In the genomic region with DNA sequence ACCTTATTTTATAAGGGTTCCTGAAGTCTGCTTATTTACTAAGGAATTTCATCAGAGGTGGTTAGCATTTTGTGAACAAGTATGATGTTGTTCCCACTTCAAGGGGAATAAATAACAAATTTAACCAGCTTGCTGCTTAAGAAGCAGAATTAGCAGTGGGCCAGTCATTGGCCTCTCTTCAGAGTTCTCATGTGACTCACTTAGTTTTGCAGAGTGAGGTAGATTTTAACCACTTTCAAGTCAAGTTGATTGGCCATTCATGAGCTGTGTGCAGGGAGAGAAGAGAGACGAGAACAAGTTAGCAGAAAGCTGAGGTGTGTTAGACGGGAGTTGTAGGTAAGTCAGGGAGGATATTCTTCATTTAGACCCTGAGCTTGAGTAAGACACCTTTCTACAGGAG, we compare ENCODE assay signal across 9 cellular contexts. TPM values are rescaled to one million over a fixed set of nuclear protein-coding genes. Genes with fewer than 3 reads are reported as not detected.
DNase-seq lines count a peak whose midpoint lies in the region; ATAC-seq, FAIRE-seq and TF ChIP-seq lines count a peak whose summit lies in the region.
"Had no signal": no experiment of that assay in that cellular context is flagged by ENCODE, and none has a peak within 500 bp of the region (broad histone marks: within the 10 kb centered on the region; RNA-seq: fewer than 3 reads in every experiment).

No MANE protein-coding gene starts in this region.

- H3K18ac ChIP-seq in IMR-90 (ENCODE audit: low read depth, low read length): no peak overlapping the region

- TF ChIP-seq EP300 in HepG2 (IDR thresholded peaks at IDR 0.05; ENCODE audit: low read depth in 2 of 2, low read length in 2 of 2): no peak
- TF ChIP-seq EP300 in HepG2 (CRISPR knock-in tag; IDR thresholded peaks at IDR 0.05; ENCODE audit: borderline replicate concordance): no peak

- 75% methylated on average over 2 of the region's 2 CpGs; no CpG with 5 or more reads in 1 of the 2 experiments for WGBS in IMR-90 (ENCODE audit: extremely low coverage in 2 of 2, insufficient read length in 1 of 2), 2 experiments
- WGBS in HepG2 (ENCODE audit: low lambda C conversion rate): 97% methylated on average over 2 of the region's 2 CpGs

- H3K79me2 ChIP-seq in HepG2 (ENCODE audit: insufficient read depth, low read length): peaks cover 99% of the 10 kb centered on the region

- H3K79me1 ChIP-seq in IMR-90 (ENCODE audit: low read depth in 1 of 2, low read length in 2 of 2): peaks cover 14 to 76% of the 10 kb centered on the region in 2 experiments; a peak in 3 of 4 replicates

- DNase-seq in CD8-positive, alpha-beta T cell: no peak
- DNase-seq in IMR-90 (peak; percentile 63), BE2C (no peak), NCI-H1436 (lab: John Stamatoyannopoulos, UW) (no peak), HepG2 (ENCODE audit: low spot score) (no peak)
- DNase-seq in activated naive CD8-positive, alpha-beta T cell treated with anti-CD3 and anti-CD28 coated beads, Interleukin-2, amount 10 ng/mL, durations not matched to agents 7 days and 5 days: no peak
- DNase-seq in naive thymus-derived CD4-positive, alpha-beta T cell: no peak
- no peak for DNase-seq in activated CD4-positive, alpha-beta T cell treated with anti-CD3 and anti-CD28 coated beads for 4 hours
- DNase-seq: NCI-H1092 had no signal

- H2AFZ ChIP-seq in IMR-90 (replicated peaks; ENCODE audit: low read length, poor library complexity) (no peak overlapping the region), HepG2 (ENCODE audit: low read length) (no peak overlapping the region)

- H3K27ac Mint-ChIP-seq in CD8-positive, alpha-beta T cell: peak overlapping the region; percentile 43
- H3K27ac Mint-ChIP-seq in activated naive CD8-positive, alpha-beta T cell treated with anti-CD3 and anti-CD28 coated beads, Interleukin-2, amount 10 ng/mL, durations not matched to agents 7 days and 5 days: peak overlapping the region; percentile 54
- H3K27ac Mint-ChIP-seq in naive thymus-derived CD4-positive, alpha-beta T cell: peak overlapping the region; percentile 12 to 94 (median 80)

- H3K4ac ChIP-seq in IMR-90 (ENCODE audit: low read depth, low read length): no peak overlapping the region; the same call in 1 of the 2 replicates

- H4K8ac ChIP-seq in IMR-90 (ENCODE audit: low read depth in 2 of 2, low read length in 2 of 2): no peak overlapping the region

- H3K27me3 ChIP-seq in CD8-positive, alpha-beta T cell (ENCODE audit: insufficient read depth, low read length): no peaks in the 10 kb centered on the region
- H3K27me3 ChIP-seq in IMR-90 (ENCODE audit: control insufficient read depth, insufficient read depth, low read length) (no peaks in the 10 kb centered on the region), BE2C (no peaks in the 10 kb centered on the region), HepG2 (ENCODE audit: control insufficient read depth in 1 of 2, insufficient read depth in 2 of 2, low read length in 2 of 2) (no peaks in the 10 kb centered on the region)
- no peaks in the 10 kb centered on the region for H3K27me3 ChIP-seq in naive thymus-derived CD4-positive, alpha-beta T cell (ENCODE audit: control insufficient read depth in 2 of 2, insufficient read depth in 2 of 2, low read length in 2 of 2)

- H3K4me2 ChIP-seq in IMR-90 (ENCODE audit: low read depth, low read length) (no peak overlapping the region), HepG2 (ENCODE audit: low read depth, low read length) (no peak overlapping the region)

- no peaks in the 10 kb centered on the region for H3K36me3 Mint-ChIP-seq in CD8-positive, alpha-beta T cell
- H3K36me3 Mint-ChIP-seq in activated naive CD8-positive, alpha-beta T cell treated with anti-CD3 and anti-CD28 coated beads, Interleukin-2, amount 10 ng/mL, durations not matched to agents 7 days and 5 days: peaks cover 24% of the 10 kb centered on the region
- peaks cover 0 to 23% (median 0%) of the 10 kb centered on the region in 5 donors for H3K36me3 Mint-ChIP-seq in naive thymus-derived CD4-positive, alpha-beta T cell

- TF ChIP-seq CTCF in CD8-positive, alpha-beta T cell (IDR thresholded peaks at IDR 0.05): no peak
- TF ChIP-seq CTCF in IMR-90 (conservative IDR thresholded peaks at IDR 0.05; ENCODE audit: low read depth, low read length): no peak
- no peak for TF ChIP-seq CTCF in BE2C (IDR thresholded peaks at IDR 0.05; ENCODE audit: low read depth, low read length)
- no peak for TF ChIP-seq CTCF in HepG2 (CRISPR knock-in tag; IDR thresholded peaks at IDR 0.05)

- H3K9ac ChIP-seq in IMR-90 (ENCODE audit: low read depth, low read length) (no peak overlapping the region), HepG2 (ENCODE audit: insufficient read depth, low read depth, low read length) (no peak overlapping the region)

- no peak overlapping the region for H3K27ac ChIP-seq in CD8-positive, alpha-beta T cell (ENCODE audit: low read depth, low read length)
- no peak overlapping the region for H3K27ac ChIP-seq in IMR-90 (ENCODE audit: insufficient read depth, low read length)
- peak overlapping the region; percentile 3 for H3K27ac ChIP-seq in naive thymus-derived CD4-positive, alpha-beta T cell (ENCODE audit: low read depth, low read length)
- H3K27ac ChIP-seq in HepG2 (ENCODE audit: extremely low read length, insufficient read depth, low read length): no peak overlapping the region

- no peak overlapping the region for H4K91ac ChIP-seq in IMR-90 (ENCODE audit: insufficient read depth, low read depth, low read length)

- ATAC-seq in CD8-positive, alpha-beta T cell: peak; percentile 18
- peak; percentile 40; the same call in 1 of the 2 replicates for ATAC-seq in IMR-90 (ENCODE audit: low read depth)
- no peak for ATAC-seq in activated naive CD8-positive, alpha-beta T cell treated with anti-CD3 and anti-CD28 coated beads, Interleukin-2, amount 10 ng/mL, durations not matched to agents 7 days and 5 days (ENCODE audit: low read depth)
- no peak for ATAC-seq in naive thymus-derived CD4-positive, alpha-beta T cell
- ATAC-seq in HepG2: no peak

- no peak overlapping the region for H2BK5ac ChIP-seq in IMR-90 (ENCODE audit: low read depth, low read length, poor library complexity, severe bottlenecking)

- peak overlapping the region; percentile 23; the same call in 1 of the 2 replicates for H3K23ac ChIP-seq in IMR-90 (ENCODE audit: low read depth, low read length)

- dilution Hi-C loops in IMR-90 (cut with HindIII; ENCODE audit: low sequenced_read_pairs, unreplicated experiment): no loop called here

- BruUV-seq in IMR-90 (replicated peaks; lab: Mats Ljungman, UMichigan) (no TSS peak), HepG2 (replicated peaks; lab: Mats Ljungman, UMichigan) (no TSS peak)

- H3K27me3 Mint-ChIP-seq in CD8-positive, alpha-beta T cell (ENCODE audit: low read depth): no peaks in the 10 kb centered on the region
- H3K27me3 Mint-ChIP-seq in activated naive CD8-positive, alpha-beta T cell treated with anti-CD3 and anti-CD28 coated beads, Interleukin-2, amount 10 ng/mL, durations not matched to agents 7 days and 5 days: no peaks in the 10 kb centered on the region
- H3K27me3 Mint-ChIP-seq in naive thymus-derived CD4-positive, alpha-beta T cell: no peaks in the 10 kb centered on the region

- no peak for TF ChIP-seq POLR2A in IMR-90 (IDR thresholded peaks at IDR 0.05; ENCODE audit: low read depth, low read length)
- TF ChIP-seq POLR2A in HepG2 (IDR thresholded peaks at IDR 0.05; ENCODE audit: insufficient read depth in 1 of 2, low read depth in 2 of 2, low read length in 2 of 2): no peak

- no peak overlapping the region for H3K14ac ChIP-seq in IMR-90 (replicated peaks; ENCODE audit: low read depth, low read length)

- no peak overlapping the region for H2BK120ac ChIP-seq in IMR-90 (ENCODE audit: low read depth, low read length)

- H3K4me3 Mint-ChIP-seq in CD8-positive, alpha-beta T cell: peak overlapping the region; percentile 2
- H3K4me3 Mint-ChIP-seq in activated naive CD8-positive, alpha-beta T cell treated with anti-CD3 and anti-CD28 coated beads, Interleukin-2, amount 10 ng/mL, durations not matched to agents 7 days and 5 days: peak overlapping the region; percentile 44
- peak overlapping the region in 9 of 10 donors; percentile 4 to 93 (median 46) for H3K4me3 Mint-ChIP-seq in naive thymus-derived CD4-positive, alpha-beta T cell

- no peak overlapping the region for H2BK20ac ChIP-seq in IMR-90 (ENCODE audit: low read depth, low read length)

- FAIRE-seq in HepG2 (lab: Jason Lieb, UNC): no peak

- H3K36me3 ChIP-seq in CD8-positive, alpha-beta T cell (ENCODE audit: insufficient read depth, low read length): no peaks in the 10 kb centered on the region
- H3K36me3 ChIP-seq in IMR-90 (ENCODE audit: control insufficient read depth, insufficient read depth, low read length) (peaks cover 8% of the 10 kb centered on the region), BE2C (peaks cover 22% of the 10 kb centered on the region), HepG2 (replicated peaks in 1 of 2; ENCODE audit: control insufficient read depth in 1 of 2, insufficient read depth in 2 of 2, low read length in 2 of 2) (peaks cover 1 to 10% of the 10 kb centered on the region in 2 experiments; a peak in 3 of 5 replicates)
- no peaks in the 10 kb centered on the region for H3K36me3 ChIP-seq in naive thymus-derived CD4-positive, alpha-beta T cell (ENCODE audit: control insufficient read depth in 2 of 3, insufficient read depth in 3 of 3, low read length in 3 of 3)

- peaks cover 34% of the 10 kb centered on the region for H3K9me1 ChIP-seq in IMR-90 (ENCODE audit: insufficient read depth, low read length)

- TF ChIP-seq RAD21 in IMR-90 (IDR thresholded peaks at IDR 0.05; ENCODE audit: low read length) (no peak), HepG2 (CRISPR knock-in tag; IDR thresholded peaks at IDR 0.05) (no peak)

- POLR2A ChIA-PET in CD8-positive, alpha-beta T cell (lab: Charles Lee): interaction anchor here (0.9 to 1.9 kb wide), 2 partner anchors 16 to 56 kb away, joined by 3 to 5 read pairs; no protein-coding TSS in a partner anchor
- POLR2A ChIA-PET in IMR-90 (lab: Charles Lee; ENCODE audit: unreplicated experiment) (interaction anchor here (0.7 kb wide), 1 partner anchor 15 kb away, joined by 3 read pairs; no protein-coding TSS in a partner anchor), HepG2 (lab: Yijun Ruan, JAX) (interaction anchor here (0.7 to 2.5 kb wide), 3 partner anchors 9 to 18 kb away, joined by 3 to 7 read pairs (median 4); a partner anchor contains a TSS)
- POLR2A ChIA-PET in activated naive CD8-positive, alpha-beta T cell treated with anti-CD3 and anti-CD28 coated beads, Interleukin-2, amount 10 ng/mL, durations not matched to agents 7 days and 5 days (lab: Charles Lee): interaction anchor here (1.0 to 3.3 kb wide), 3 partner anchors 15 to 60 kb away, joined by 4 to 19 read pairs (median 11); no protein-coding TSS in a partner anchor
- POLR2A ChIA-PET in naive thymus-derived CD4-positive, alpha-beta T cell (lab: Charles Lee): interaction anchor here (2.0 to 3.8 kb wide), 3 partner anchors 13 to 55 kb away, joined by 11 to 29 read pairs (median 11); a partner anchor contains a TSS

- no peaks in the 10 kb centered on the region for H3K9me3 Mint-ChIP-seq in CD8-positive, alpha-beta T cell
- no peaks in the 10 kb centered on the region for H3K9me3 Mint-ChIP-seq in activated naive CD8-positive, alpha-beta T cell treated with anti-CD3 and anti-CD28 coated beads, Interleukin-2, amount 10 ng/mL, durations not matched to agents 7 days and 5 days
- H3K9me3 Mint-ChIP-seq in naive thymus-derived CD4-positive, alpha-beta T cell: no peaks in the 10 kb centered on the region

- H3K4me1 ChIP-seq in CD8-positive, alpha-beta T cell (ENCODE audit: insufficient read depth, low read length): peaks cover 82% of the 10 kb centered on the region
- H3K4me1 ChIP-seq in IMR-90 (ENCODE audit: control insufficient read depth, insufficient read depth, low read length): peaks cover 31% of the 10 kb centered on the region
- H3K4me1 ChIP-seq in naive thymus-derived CD4-positive, alpha-beta T cell (ENCODE audit: control insufficient read depth in 2 of 2, insufficient read depth in 2 of 2, low read length in 2 of 2): peaks cover 53 to 54% of the 10 kb centered on the region in 2 donors
- peaks cover 36% of the 10 kb centered on the region for H3K4me1 ChIP-seq in BE2C
- peaks cover 91% of the 10 kb centered on the region for H3K4me1 ChIP-seq in HepG2 (ENCODE audit: insufficient read depth, low read length)

- CTCF ChIA-PET in CD8-positive, alpha-beta T cell (lab: Charles Lee): interaction anchor here (1.1 to 5.1 kb wide), 6 partner anchors 11 to 294 kb away, joined by 3 to 19 read pairs (median 6); a partner anchor contains a TSS
- CTCF ChIA-PET in IMR-90 (lab: Yijun Ruan, JAX) (no interaction called here), HepG2 (lab: Yijun Ruan, JAX; ENCODE audit: low intra/inter-chr PET ratio, low total read pairs) (no interaction called here)
- CTCF ChIA-PET in naive thymus-derived CD4-positive, alpha-beta T cell (lab: Charles Lee): interaction anchor here (1.1 to 1.3 kb wide), 2 partner anchors 63 to 89 kb away, joined by 3 to 5 read pairs; no protein-coding TSS in a partner anchor

- intact Hi-C loops in CD8-positive, alpha-beta T cell (cut with DNase I, micrococcal nuclease): loop anchor here (1.0 to 5.0 kb wide), 6 partner anchors 9 to 54 kb away; a partner anchor contains a TSS
- intact Hi-C loops in IMR-90 (cut with micrococcal nuclease) (no loop called here), HepG2 (cut with micrococcal nuclease; ENCODE audit: unreplicated experiment) (no loop called here)
- intact Hi-C loops in naive thymus-derived CD4-positive, alpha-beta T cell (cut with micrococcal nuclease): loop anchor here (5.0 kb wide), 4 partner anchors 41 to 281 kb away; a partner anchor contains a TSS

- H3K4me3 ChIP-seq in CD8-positive, alpha-beta T cell (ENCODE audit: low read depth, low read length): no peak overlapping the region
- no peak overlapping the region for H3K4me3 ChIP-seq in IMR-90 (ENCODE audit: insufficient read depth, low read depth, low read length)
- no peak overlapping the region for H3K4me3 ChIP-seq in naive thymus-derived CD4-positive, alpha-beta T cell (ENCODE audit: low read length)
- no peak overlapping the region for H3K4me3 ChIP-seq in BE2C (ENCODE audit: low read depth, low read length)
- H3K4me3 ChIP-seq in HepG2 (replicated peaks in 1 of 3; ENCODE audit: insufficient read depth in 1 of 3, low read depth in 2 of 3, low read length in 3 of 3): no peak overlapping the region

- peaks cover 93% of the 10 kb centered on the region for H3K4me1 Mint-ChIP-seq in CD8-positive, alpha-beta T cell (ENCODE audit: low read depth)
- H3K4me1 Mint-ChIP-seq in activated naive CD8-positive, alpha-beta T cell treated with anti-CD3 and anti-CD28 coated beads, Interleukin-2, amount 10 ng/mL, durations not matched to agents 7 days and 5 days: peaks cover 78% of the 10 kb centered on the region
- H3K4me1 Mint-ChIP-seq in naive thymus-derived CD4-positive, alpha-beta T cell: peaks cover 69 to 97% (median 93%) of the 10 kb centered on the region in 7 donors

- in situ Hi-C loops in IMR-90 (cut with MboI; ENCODE audit: low sequenced_read_pairs): no loop called here
- in situ Hi-C loops in HepG2 (cut with HindIII; ENCODE audit: extremely low pct_ligation_motif_present, low pct_unique_long_range_greater_than_20kb): no loop called here

- no peak overlapping the region for H4K5ac ChIP-seq in IMR-90 (ENCODE audit: low read depth, low read length)

- no peak overlapping the region for H3K56ac ChIP-seq in IMR-90 (ENCODE audit: extremely low read depth, insufficient read depth, low read length)

- no peak overlapping the region for H2AK5ac ChIP-seq in IMR-90 (ENCODE audit: low read depth, low read length)

- H2BK15ac ChIP-seq in IMR-90 (ENCODE audit: low read depth, low read length): no peak overlapping the region

- H4K20me1 ChIP-seq in IMR-90 (ENCODE audit: insufficient read depth, low read length) (peaks cover 98% of the 10 kb centered on the region), HepG2 (ENCODE audit: insufficient read depth, low read length) (peaks cover 34% of the 10 kb centered on the region)

- H2AK9ac ChIP-seq in IMR-90 (replicated peaks; ENCODE audit: low read depth, low read length, poor library complexity): no peak overlapping the region

- H3K9me3 ChIP-seq in CD8-positive, alpha-beta T cell (ENCODE audit: low read length): no peaks in the 10 kb centered on the region
- H3K9me3 ChIP-seq in IMR-90 (ENCODE audit: control insufficient read depth, insufficient read depth, low read length): no peaks in the 10 kb centered on the region
- no peaks in the 10 kb centered on the region for H3K9me3 ChIP-seq in naive thymus-derived CD4-positive, alpha-beta T cell (ENCODE audit: control insufficient read depth in 2 of 3, low read length in 3 of 3)
- no peaks in the 10 kb centered on the region; the same call in 1 of the 2 replicates for H3K9me3 ChIP-seq in BE2C
- H3K9me3 ChIP-seq in HepG2 (ENCODE audit: low read length): no peaks in the 10 kb centered on the region

RNA-seq across cellular contexts. Expression of a gene that starts 18.1 kb away (rescaled TPM):
- total RNA-seq in CD8-positive, alpha-beta T cell: 10 to 100 TPM; 58.5 to 61.1 TPM
- total RNA-seq in IMR-90 (2012; rRNA removed) (14.0 and 20.8 TPM in 2 replicates), HepG2 (2016; rRNA removed; fragmentation: Illumina TruSeq; extraction: Trizol) (19.4 and 75.3 TPM in 2 replicates)
- polyA plus RNA-seq in IMR-90 (2012; rRNA removed) (14.7 and 21.5 TPM in 2 replicates), HepG2 (2011; rRNA removed) (9.9 and 10.2 TPM in 2 replicates)
- polyA plus RNA-seq in IMR-90 (2012; cell fraction: cytosol; rRNA removed): 3.9 and 6.4 TPM in 2 replicates
- polyA plus RNA-seq in IMR-90 (2012; cell fraction: nucleus; rRNA removed; ENCODE audit: low replicate concordance): 3.2 and 18.6 TPM in 2 replicates
- total RNA-seq in activated naive CD8-positive, alpha-beta T cell treated with anti-CD3 and anti-CD28 coated beads, Interleukin-2, amount 10 ng/mL, durations not matched to agents 7 days and 5 days: 10 to 100 TPM; 72.6 to 75.2 TPM
- total RNA-seq in naive thymus-derived CD4-positive, alpha-beta T cell: 10 to 100 TPM; 32.0 to 82.8 (median 43.4) TPM
- polyA plus RNA-seq in naive thymus-derived CD4-positive, alpha-beta T cell: 10 to 100 TPM; 10.2 to 13.6 TPM
- 60.2 TPM for polyA plus RNA-seq in BE2C (2012; ENCODE audit: insufficient read depth, insufficient read length, low read depth)
- total RNA-seq in HepG2 (2016; cell fraction: cytosol; rRNA removed; fragmentation: Illumina TruSeq; extraction: Trizol; ENCODE audit: low read depth): 17.3 and 19.8 TPM in 2 replicates
- total RNA-seq in HepG2 (2016; cell fraction: insoluble cytoplasmic fraction; rRNA removed; fragmentation: Illumina TruSeq; extraction: Trizol): 17.0 and 75.6 TPM in 2 replicates
- 20.3 and 21.0 TPM in 2 replicates for total RNA-seq in HepG2 (2016; cell fraction: membrane; rRNA removed; fragmentation: Illumina TruSeq; extraction: Trizol)
- total RNA-seq in HepG2 (2016; cell fraction: nucleus; rRNA removed; fragmentation: Illumina TruSeq; extraction: Trizol): 45.7 and 48.4 TPM in 2 replicates
- polyA plus RNA-seq in HepG2 (2011; cell fraction: cytosol; rRNA removed): 5.5 and 9.3 TPM in 2 replicates
- 10.9 and 11.3 TPM in 2 replicates for polyA plus RNA-seq in HepG2 (2011; cell fraction: nucleus; rRNA removed)
- 51.4 and 67.5 TPM in 2 replicates for polyA plus RNA-seq in HepG2 (2012)
- 2.6 and 3.5 TPM in 2 replicates for polyA plus RNA-seq in HepG2 (2016; cell fraction: cytosol; fragmentation: Illumina TruSeq; extraction: Trizol; ENCODE audit: low read depth)
- polyA plus RNA-seq in HepG2 (2016; cell fraction: insoluble cytoplasmic fraction; fragmentation: Illumina TruSeq; extraction: Trizol; ENCODE audit: low read depth): 131 and 136 TPM in 2 replicates
- 9.6 and 10.8 TPM in 2 replicates for polyA plus RNA-seq in HepG2 (2016; cell fraction: membrane; fragmentation: Illumina TruSeq; extraction: Trizol; ENCODE audit: low read depth)
- 89.8 and 94.4 TPM in 2 replicates for polyA plus RNA-seq in HepG2 (2016; cell fraction: nucleus; fragmentation: Illumina TruSeq; extraction: Trizol; ENCODE audit: insufficient read depth, low read depth)
- 7.0 and 9.4 TPM in 2 replicates for polyA minus RNA-seq in HepG2 (2011; rRNA and poly(A)+ RNA removed; ENCODE audit: low replicate concordance)
- polyA minus RNA-seq in HepG2 (2011; cell fraction: cytosol; rRNA and poly(A)+ RNA removed): 25.1 and 28.4 TPM in 2 replicates
- polyA minus RNA-seq in HepG2 (2011; cell fraction: nucleus; rRNA and poly(A)+ RNA removed): 21.5 and 22.1 TPM in 2 replicates

Comparison
In these comparisons a context has a peak if more than half of its experiments do, and no peak if none do; other contexts are left out.
1. ATAC-seq: peak in CD8-positive, alpha-beta T cell (single experiment) and IMR-90 (single experiment); none in activated naive CD8-positive, alpha-beta T cell treated with anti-CD3 and anti-CD28 coated beads, Interleukin-2, amount 10 ng/mL, durations not matched to agents 7 days and 5 days (single experiment), naive thymus-derived CD4-positive, alpha-beta T cell (single experiment) and HepG2 (single experiment).
2. CTCF ChIA-PET loops: an anchor here in CD8-positive, alpha-beta T cell (1.1 to 5.1 kb wide) and naive thymus-derived CD4-positive, alpha-beta T cell (1.1 to 1.3 kb wide); none called in IMR-90 and HepG2.
3. intact Hi-C loops: an anchor here in CD8-positive, alpha-beta T cell (1.0 to 5.0 kb wide) and naive thymus-derived CD4-positive, alpha-beta T cell (5.0 kb wide); none called in IMR-90 and HepG2.
4. Peak in every context shown above with its lines, with median percentiles within 50 percentile points of each other: H3K27ac Mint-ChIP-seq and H3K4me3 Mint-ChIP-seq.